9 cellular contexts compared by ENCODE assay signal in genomic region chr19:13920940-13921744, GRCh38. TPM values are rescaled to one million over a fixed set of nuclear protein-coding genes. Genes with fewer than 3 reads are reported as not detected.
DNase-seq lines count a peak whose midpoint lies in the region; ATAC-seq and TF ChIP-seq lines count a peak whose summit lies in the region.
"Had no signal": no experiment of that assay in that cellular context is flagged by ENCODE, and none has a peak within 500 bp of the region (broad histone marks: within the 10 kb centered on the region; RNA-seq: fewer than 3 reads in every experiment).

No MANE protein-coding gene starts in this region.

- H3K9me3 ChIP-seq in left lung (peaks cover 0 to 6% of the 10 kb centered on the region in 2 donors), stomach (peaks cover 0 to 7% (median 5%) of the 10 kb centered on the region in 4 donors)

- no peak overlapping the region for H3K4me3 Mint-ChIP-seq in activated naive CD8-positive, alpha-beta T cell treated with anti-CD3 and anti-CD28 coated beads, Interleukin-2, amount 50 U/mL, for 24 hours

- in situ Hi-C loops in ACHN (cut with HindIII; ENCODE audit: low pct_ligation_motif_present, low pct_unique_long_range_greater_than_20kb, low sequenced_read_pairs) = no loop called here

- H3K36me3 Mint-ChIP-seq in activated naive CD8-positive, alpha-beta T cell treated with anti-CD3 and anti-CD28 coated beads, Interleukin-2, amount 50 U/mL, for 24 hours (ENCODE audit: low read depth) = peaks cover 35% of the 10 kb centered on the region

- no peak for TF ChIP-seq CTCF in GM12865 (IDR thresholded peaks at IDR 0.05; ENCODE audit: insufficient read depth, low read depth, low read length, missing control alignments)
- no peak for TF ChIP-seq CTCF in left lung (IDR thresholded peaks at IDR 0.05)
- no peak for TF ChIP-seq CTCF in stomach (IDR thresholded peaks at IDR 0.05)

- H3K9me3 Mint-ChIP-seq in activated naive CD8-positive, alpha-beta T cell treated with anti-CD3 and anti-CD28 coated beads, Interleukin-2, amount 50 U/mL, for 24 hours = peaks cover 5% of the 10 kb centered on the region

- intact Hi-C loops in left lung (cut with DNase I) = no loop called here
- intact Hi-C loops in stomach (cut with DNase I; ENCODE audit: low total_unique reads) = no loop called here

- peaks cover 0 to 92% of the 10 kb centered on the region in 2 donors for H3K36me3 ChIP-seq in left lung
- H3K36me3 ChIP-seq in stomach = peaks cover 74 to 97% (median 96%) of the 10 kb centered on the region in 4 donors

- H3K27me3 ChIP-seq in left lung (no peaks in the 10 kb centered on the region), stomach (no peaks in the 10 kb centered on the region)

- H3K27me3 Mint-ChIP-seq in activated naive CD8-positive, alpha-beta T cell treated with anti-CD3 and anti-CD28 coated beads, Interleukin-2, amount 50 U/mL, for 24 hours = no peaks in the 10 kb centered on the region

- WGBS in stomach, 5 donors = 76 to 93% (median 90%) methylated on average over 2 of the region's 2 CpGs

- TF ChIP-seq EP300 in stomach (IDR thresholded peaks at IDR 0.05) = no peak

- H3K4me3 ChIP-seq in GM12865 (ENCODE audit: low read depth, low read length) = no peak overlapping the region
- H3K4me3 ChIP-seq in left lung = no peak overlapping the region
- no peak overlapping the region for H3K4me3 ChIP-seq in stomach

- H3K27ac ChIP-seq in left lung = no peak overlapping the region
- H3K27ac ChIP-seq in stomach = no peak overlapping the region

- DNase-seq in ACHN (peak; percentile 45), GM12865 (ENCODE audit: low read depth) (peak; percentile 71), NCI-H524 treated with DMSO at 0.1 percent for 48 hours (lab: John Stamatoyannopoulos, UW) (peak; percentile 46), left lung (no peak), stomach (no peak)
- peak; percentile 13 for DNase-seq in activated naive CD8-positive, alpha-beta T cell treated with anti-CD3 and anti-CD28 coated beads, Interleukin-2, amount 50 U/mL, for 24 hours

- no peaks in the 10 kb centered on the region for H3K4me1 Mint-ChIP-seq in activated naive CD8-positive, alpha-beta T cell treated with anti-CD3 and anti-CD28 coated beads, Interleukin-2, amount 50 U/mL, for 24 hours

- TF ChIP-seq POLR2A in stomach (IDR thresholded peaks at IDR 0.05) = no peak

- H3K27ac Mint-ChIP-seq in activated naive CD8-positive, alpha-beta T cell treated with anti-CD3 and anti-CD28 coated beads, Interleukin-2, amount 50 U/mL, for 24 hours = no peak overlapping the region

- H3K4me1 ChIP-seq in left lung (peaks cover 0 to 6% of the 10 kb centered on the region in 2 donors), stomach (no peaks in the 10 kb centered on the region)

- peak; percentile 91 for ATAC-seq in activated naive CD8-positive, alpha-beta T cell treated with anti-CD3 and anti-CD28 coated beads, Interleukin-2, amount 50 U/mL, for 24 hours
- ATAC-seq in left lung = peak; percentile 64
- ATAC-seq in HG02970 (IDR thresholded peaks at IDR 0.05; ENCODE audit: low FRiP score, unreplicated experiment) = no peak
- no peak for ATAC-seq in HG02884 (IDR thresholded peaks at IDR 0.05; ENCODE audit: unreplicated experiment)

RNA-seq across cellular contexts. Expression of gene CC2D1A, which starts 15.1 kb away (rescaled TPM):
- total RNA-seq in left lung = 10 to 100 TPM; 30.8 to 33.7 TPM
- total RNA-seq in stomach = 100 to 1,000 TPM in 1 of 5 donors, 10 to 100 TPM in 4; 24.8 to 381 (median 49.6) TPM
- polyA plus RNA-seq in stomach = 10 to 100 TPM; 28.0 to 38.8 (median 38.2) TPM

RNA-seq across cellular contexts. Expression of gene BRME1, which starts 15.2 kb away (rescaled TPM):
- 1 to 10 TPM; 3.7 to 4.2 TPM for total RNA-seq in left lung
- total RNA-seq in stomach = 10 to 100 TPM in 1 of 5 donors, 1 to 10 TPM in 2, under 1 TPM in 1, not detected in 1; 0.87 to 14.3 (median 1.8) TPM
- polyA plus RNA-seq in stomach = 1 to 10 TPM; 1.7 to 5.8 (median 3.7) TPM

RNA-seq across cellular contexts. Expression of gene PODNL1, which starts 17.1 kb away (rescaled TPM):
- total RNA-seq in left lung (10 to 100 TPM in 1 of 2 donors, 1 to 10 TPM in 1; 1.3 to 17.9 TPM), stomach (not detected)
- polyA plus RNA-seq in stomach = 1 to 10 TPM in 2 of 3 donors, under 1 TPM in 1; 0.92 to 3.4 (median 1.3) TPM

RNA-seq across cellular contexts. Expression of gene DCAF15, which starts 31.2 kb away (rescaled TPM):
- total RNA-seq in left lung (10 to 100 TPM; 20.2 to 32.5 TPM), stomach (10 to 100 TPM in 2 of 5 donors, 1 to 10 TPM in 3; 7.1 to 37.3 (median 9.8) TPM)
- 10 to 100 TPM; 21.2 to 32.9 (median 31.3) TPM for polyA plus RNA-seq in stomach

RNA-seq across cellular contexts. Expression of gene NANOS3, which starts 44.2 kb away (rescaled TPM):
- total RNA-seq in left lung (1 to 10 TPM in 1 of 2 donors, under 1 TPM in 1; 0.89 to 1.8 TPM), stomach (not detected)
- polyA plus RNA-seq in stomach = 1 to 10 TPM in 1 of 3 donors, not detected in 2; 1.2 TPM
- polyA plus RNA-seq: adipose tissue had no signal

Comparison
In these comparisons a context has a peak if more than half of its experiments do, and no peak if none do; other contexts are left out.
1. DNase-seq: peak in ACHN (single experiment), GM12865 (single experiment), NCI-H524 treated with DMSO at 0.1 percent for 48 hours (single experiment) and activated naive CD8-positive, alpha-beta T cell treated with anti-CD3 and anti-CD28 coated beads, Interleukin-2, amount 50 U/mL, for 24 hours (single experiment); none in left lung (0 of 2) and stomach (single experiment).
2. ATAC-seq: peak in activated naive CD8-positive, alpha-beta T cell treated with anti-CD3 and anti-CD28 coated beads, Interleukin-2, amount 50 U/mL, for 24 hours (single experiment) and left lung (single experiment); none in HG02970 (single experiment) and HG02884 (single experiment).